In genomic region chr2:229270551-229271410, GRCh38 we compare ENCODE assay signal across 9 cellular contexts. TPM values are rescaled to one million over a fixed set of nuclear protein-coding genes. Genes with fewer than 3 reads are reported as not detected.
DNase-seq lines count a peak whose midpoint lies in the region; ATAC-seq, FAIRE-seq and TF ChIP-seq lines count a peak whose summit lies in the region.
"Had no signal": no experiment of that assay in that cellular context is flagged by ENCODE, and none has a peak within 500 bp of the region (broad histone marks: within the 10 kb centered on the region; RNA-seq: fewer than 3 reads in every experiment).

Gene PID1 (minus strand): TSS chr2:229271287. CDS start chr2:229271043, 244 bp downstream.

- dilution Hi-C loops in keratinocyte (cut with MboI; ENCODE audit: extremely low pct_ligation_motif_present, low sequenced_read_pairs), result no loop called here

- WGBS in stomach, 5 donors, result 2 to 9% (median 3%) methylated on average over 12 to 68 of the region's 68 CpGs

- TF ChIP-seq POLR2A in stomach (IDR thresholded peaks at IDR 0.05), result no peak

- no peak for TF ChIP-seq EP300 in stomach (IDR thresholded peaks at IDR 0.05)

- peak within 1 kb of the TSS; percentile 78 to 90 (median 83) for H3K4me3 Mint-ChIP-seq in brain
- no peak within 1 kb of the TSS for H3K4me3 Mint-ChIP-seq in CD4-positive, alpha-beta memory T cell

- peak; percentile 66 to 75 for DNase-seq in NCI-H2081 (lab: John Stamatoyannopoulos, UW)
- no peak for DNase-seq in NCI-H2081 treated with DMSO at 0.1 percent for 48 hours (lab: John Stamatoyannopoulos, UW)
- no peak for DNase-seq in keratinocyte (ENCODE audit: low read depth, low spot score)
- DNase-seq in stomach, result no peak
- no peak for DNase-seq in stimulated activated CD4-positive, alpha-beta T cell treated with anti-CD3 and anti-CD28 coated beads, Interleukin-15, amount 100 ng/mL, for 24 hours
- DNase-seq in CD4-positive, alpha-beta memory T cell, result no peak

- peak within 1 kb of the TSS; percentile 79 for H2AFZ ChIP-seq in keratinocyte (ENCODE audit: control insufficient read depth, low read length)

- H3K9me1 ChIP-seq in keratinocyte (ENCODE audit: control insufficient read depth, extremely low read depth, insufficient read depth, low read length), result no peaks in the 10 kb centered on the region

- no peaks in the 10 kb centered on the region for H3K79me2 ChIP-seq in keratinocyte (ENCODE audit: control insufficient read depth, insufficient read depth, low read length)

- H3K4me3 ChIP-seq in keratinocyte (ENCODE audit: control insufficient read depth in 2 of 3, extremely low read depth in 1 of 3, insufficient read depth in 2 of 3, low read depth in 1 of 3, low read length in 3 of 3) (peak within 1 kb of the TSS; percentile 53 to 75 (median 65)), stomach (peak within 1 kb of the TSS; percentile 67 to 77 (median 72))
- no peak within 1 kb of the TSS for H3K4me3 ChIP-seq in CD4-positive, alpha-beta memory T cell (ENCODE audit: low read length in 2 of 2)
- H3K4me3 ChIP-seq: BLaER1 treated with 17β-estradiol and CSF1 and Interleukin-3, amounts not matched to agents 10 nM and 100 nM had no signal

- CTCF ChIA-PET in CD4-positive, alpha-beta memory T cell (lab: Charles Lee; ENCODE audit: partially characterized antibody), result no interaction called here

- peaks cover 74% of the 10 kb centered on the region for H3K4me1 Mint-ChIP-seq in brain
- H3K4me1 Mint-ChIP-seq in CD4-positive, alpha-beta memory T cell, result peaks cover 2 to 6% (median 3%) of the 10 kb centered on the region in 4 donors

- H3K4me2 ChIP-seq in keratinocyte (ENCODE audit: control insufficient read depth, extremely low read depth, insufficient read depth, low read depth, low read length), result peak within 1 kb of the TSS; percentile 73

- ATAC-seq in GM19467 (IDR thresholded peaks at IDR 0.05; ENCODE audit: unreplicated experiment), result no peak

- TF ChIP-seq CTCF in brain (conservative IDR thresholded peaks at IDR 0.05) (no peak), keratinocyte (optimal IDR thresholded peaks at IDR 0.05 in 1 of 3, IDR thresholded peaks at IDR 0.05 in 1 of 3, conservative IDR thresholded peaks at IDR 0.05 in 1 of 3; ENCODE audit: extremely low read depth in 1 of 3, insufficient read depth in 2 of 3, low read length in 3 of 3) (no peak), stomach (IDR thresholded peaks at IDR 0.05) (no peak)

- no peak for FAIRE-seq in keratinocyte (lab: Jason Lieb, UNC)

- peaks cover 14% of the 10 kb centered on the region for H3K4me1 ChIP-seq in keratinocyte (ENCODE audit: control insufficient read depth, extremely low read depth, insufficient read depth, low read length)
- H3K4me1 ChIP-seq in stomach, result peaks cover 9 to 51% (median 19%) of the 10 kb centered on the region in 4 donors
- no peaks in the 10 kb centered on the region for H3K4me1 ChIP-seq in CD4-positive, alpha-beta memory T cell (ENCODE audit: insufficient read depth, low read length)

- no peaks in the 10 kb centered on the region for H3K36me3 ChIP-seq in keratinocyte (ENCODE audit: control insufficient read depth in 2 of 2, extremely low read depth in 1 of 2, insufficient read depth in 2 of 2, low read length in 2 of 2)
- H3K36me3 ChIP-seq in stomach, result no peaks in the 10 kb centered on the region
- H3K36me3 ChIP-seq in CD4-positive, alpha-beta memory T cell (ENCODE audit: insufficient read depth, low read length), result no peaks in the 10 kb centered on the region
- H3K36me3 ChIP-seq: BLaER1 treated with 17β-estradiol and CSF1 and Interleukin-3, amounts not matched to agents 10 nM and 100 nM had no signal

- POLR2A ChIA-PET in CD4-positive, alpha-beta memory T cell (lab: Charles Lee; ENCODE audit: partially characterized antibody), result no interaction called here

- H3K27me3 Mint-ChIP-seq in brain, result peaks cover 3% of the 10 kb centered on the region
- peaks cover 18 to 19% of the 10 kb centered on the region in 2 donors for H3K27me3 Mint-ChIP-seq in CD4-positive, alpha-beta memory T cell

- H3K27me3 ChIP-seq in keratinocyte (ENCODE audit: control insufficient read depth, extremely low read depth, insufficient read depth, low read length), result no peaks in the 10 kb centered on the region
- H3K27me3 ChIP-seq in stomach, result peaks cover 0 to 24% (median 0%) of the 10 kb centered on the region in 3 donors
- H3K27me3 ChIP-seq in CD4-positive, alpha-beta memory T cell (ENCODE audit: insufficient read depth, low read length), result peaks cover 3% of the 10 kb centered on the region
- H3K27me3 ChIP-seq: BLaER1 treated with 17β-estradiol and CSF1 and Interleukin-3, amounts not matched to agents 10 nM and 100 nM had no signal

- H3K9me3 ChIP-seq in keratinocyte (ENCODE audit: control insufficient read depth, low read depth, low read length), result no peaks in the 10 kb centered on the region
- no peaks in the 10 kb centered on the region for H3K9me3 ChIP-seq in stomach
- no peaks in the 10 kb centered on the region for H3K9me3 ChIP-seq in CD4-positive, alpha-beta memory T cell (ENCODE audit: control insufficient read depth in 1 of 2, low read length in 2 of 2)

- H3K36me3 Mint-ChIP-seq in brain, result no peaks in the 10 kb centered on the region
- H3K36me3 Mint-ChIP-seq in CD4-positive, alpha-beta memory T cell, result no peaks in the 10 kb centered on the region

- H3K27ac ChIP-seq in keratinocyte (ENCODE audit: control insufficient read depth, insufficient read depth, low read length) (no peak within 1 kb of the TSS), stomach (peak within 1 kb of the TSS; percentile 76 to 86 (median 81))
- no peak within 1 kb of the TSS for H3K27ac ChIP-seq in CD4-positive, alpha-beta memory T cell (ENCODE audit: low read depth, low read length)
- H3K27ac ChIP-seq: BLaER1 treated with 17β-estradiol and CSF1 and Interleukin-3, amounts not matched to agents 10 nM and 100 nM had no signal

- intact Hi-C loops in stomach (cut with DNase I; ENCODE audit: low total_unique reads), result no loop called here
- intact Hi-C loops in CD4-positive, alpha-beta memory T cell (cut with micrococcal nuclease), result no loop called here

- H3K9ac ChIP-seq in keratinocyte (ENCODE audit: control insufficient read depth, extremely low read depth, insufficient read depth, low read length), result peak within 1 kb of the TSS; percentile 69
- H3K9ac ChIP-seq: BLaER1 treated with 17β-estradiol and CSF1 and Interleukin-3, amounts not matched to agents 10 nM and 100 nM had no signal

- peak within 1 kb of the TSS in 4 of 5 experiments; percentile 50 to 91 (median 73) for H3K27ac Mint-ChIP-seq in brain
- H3K27ac Mint-ChIP-seq in CD4-positive, alpha-beta memory T cell, result no peak within 1 kb of the TSS

- peaks cover 0 to 3% (median 0%) of the 10 kb centered on the region in 5 experiments for H3K9me3 Mint-ChIP-seq in brain
- H3K9me3 Mint-ChIP-seq in CD4-positive, alpha-beta memory T cell, result peaks cover 0 to 2% (median 0%) of the 10 kb centered on the region in 8 donors

- H4K20me1 ChIP-seq in keratinocyte (ENCODE audit: control insufficient read depth, extremely low read depth, insufficient read depth, low read length), result no peaks in the 10 kb centered on the region
- H4K20me1 ChIP-seq: BLaER1 treated with 17β-estradiol and CSF1 and Interleukin-3, amounts not matched to agents 10 nM and 100 nM had no signal

RNA-seq across cellular contexts. Expression of gene PID1, which starts in this region (rescaled TPM):
- 57.0 TPM for polyA plus RNA-seq in brain (ENCODE audit: insufficient read depth, low read depth, low replicate concordance)
- 3.5 to 6.0 TPM (median 5.4 TPM) in 3 replicates for polyA plus RNA-seq in keratinocyte
- 1.4 TPM for polyA plus RNA-seq in keratinocyte (2011; ENCODE audit: low read depth)
- polyA plus RNA-seq in keratinocyte (2011; cell fraction: cytosol; rRNA removed), result 7.0 and 7.4 TPM in 2 replicates
- polyA plus RNA-seq in keratinocyte (2011; cell fraction: nucleus; rRNA removed), result 3.0 and 4.1 TPM in 2 replicates
- polyA plus RNA-seq in keratinocyte (2012; ENCODE audit: low replicate concordance), result 3.4 and 5.2 TPM in 2 replicates
- 4.5 to 13.9 TPM (median 5.1 TPM) in 3 replicates for polyA minus RNA-seq in keratinocyte
- 5.6 TPM for polyA minus RNA-seq in keratinocyte (2011; cell fraction: cytosol; rRNA and poly(A)+ RNA removed)
- polyA minus RNA-seq in keratinocyte (2011; cell fraction: nucleus; rRNA and poly(A)+ RNA removed), result 3.4 and 4.0 TPM in 2 replicates
- 10 to 100 TPM; 11.2 to 51.2 (median 32.7) TPM for total RNA-seq in stomach
- polyA plus RNA-seq in stomach, result 10 to 100 TPM; 10.2 to 41.1 (median 38.0) TPM
- under 1 TPM; 0.47 to 0.55 TPM for total RNA-seq in CD4-positive, alpha-beta memory T cell
- polyA plus RNA-seq in CD4-positive, alpha-beta memory T cell, result not detected

Comparison
In these comparisons a context has a peak if more than half of its experiments do, and no peak if none do; other contexts are left out.
1. RNA of gene PID1 (total RNA-seq): 11.2 to 51.2 TPM in stomach; 0.47 to 0.55 TPM in CD4-positive, alpha-beta memory T cell; every median in the first group is over 4 times any median in the second.
2. DNase-seq: peak in NCI-H2081 (2 of 2); none in NCI-H2081 treated with DMSO at 0.1 percent for 48 hours (single experiment), keratinocyte (single experiment), stomach (single experiment), stimulated activated CD4-positive, alpha-beta T cell treated with anti-CD3 and anti-CD28 coated beads, Interleukin-15, amount 100 ng/mL, for 24 hours (single experiment) and CD4-positive, alpha-beta memory T cell (0 of 5).
3. H3K27ac Mint-ChIP-seq: peak in brain (4 of 5); none in CD4-positive, alpha-beta memory T cell (0 of 7).
4. H3K4me3 Mint-ChIP-seq: peak in brain (5 of 5); none in CD4-positive, alpha-beta memory T cell (0 of 8).
5. H3K27ac ChIP-seq: peak in stomach (5 of 5); none in keratinocyte (single experiment) and CD4-positive, alpha-beta memory T cell (single experiment).
6. H3K4me3 ChIP-seq: peak in keratinocyte (3 of 3) and stomach (4 of 4); none in CD4-positive, alpha-beta memory T cell (0 of 2).